ENCODE assay signal across 9 cellular contexts in the genomic region with DNA sequence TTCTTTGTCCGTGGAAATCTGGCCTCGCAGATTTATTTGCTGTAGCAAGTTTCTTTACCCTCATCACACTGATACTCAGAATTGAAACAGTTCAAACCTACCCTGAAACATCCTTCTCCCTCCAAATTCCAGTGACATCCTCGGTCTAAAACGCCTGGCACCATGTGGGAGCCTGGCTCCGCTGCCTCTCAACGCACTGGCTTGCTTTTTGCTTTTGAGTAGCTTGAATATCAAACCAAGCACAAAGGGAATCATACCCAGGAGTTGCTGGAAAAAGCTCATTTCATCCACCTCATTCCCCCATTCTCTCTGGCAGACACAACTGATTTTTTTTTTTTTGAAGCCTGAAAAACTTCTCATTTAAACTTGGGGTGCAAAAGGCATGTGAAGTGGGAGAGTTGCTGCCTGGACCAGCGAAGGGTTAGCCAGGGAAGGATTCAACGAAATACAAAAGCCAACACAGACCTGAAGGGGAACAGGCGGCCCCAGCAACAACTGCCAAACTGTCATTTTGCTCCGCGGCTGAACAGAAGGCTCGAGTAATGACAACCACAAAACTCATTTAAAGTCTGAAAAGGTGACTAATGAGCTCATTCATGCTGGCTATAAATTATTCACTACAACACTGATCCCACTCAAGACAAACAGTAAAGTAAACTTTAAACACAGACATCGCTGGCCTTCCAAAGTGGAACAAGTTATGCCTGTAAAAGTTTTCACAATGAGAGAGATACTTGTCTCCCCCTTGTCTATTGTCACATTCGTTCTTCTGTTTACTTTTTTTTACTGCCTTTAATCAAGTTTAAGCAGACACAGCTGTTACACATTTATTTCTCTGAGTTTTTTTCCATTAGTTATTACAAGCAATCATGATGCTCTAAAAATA. TPM values are rescaled to one million over a fixed set of nuclear protein-coding genes. Genes with fewer than 3 reads are reported as not detected.
A peak's percentile ranks its signal among the peaks of the same experiment; 100 is the strongest.
DNase-seq lines count a peak whose midpoint lies in the region; ATAC-seq, FAIRE-seq and TF ChIP-seq lines count a peak whose summit lies in the region.
"Had no signal": no experiment of that assay in that cellular context is flagged by ENCODE, and none has a peak within 500 bp of the region (broad histone marks: within the 10 kb centered on the region; RNA-seq: fewer than 3 reads in every experiment).

No MANE protein-coding gene starts in this region.

- 32 to 36% (median 34%) methylated on average over 14 of the region's 14 CpGs for WGBS in small intestine, 3 donors

- peak; percentile 48 for FAIRE-seq in GM18507 (lab: Jason Lieb, UNC)
- no peak for FAIRE-seq in small intestine (lab: Jason Lieb, UNC)

- H3K4me1 ChIP-seq in small intestine (ENCODE audit: control insufficient read depth in 2 of 2, insufficient read depth in 1 of 2, low read depth in 1 of 2, low read length in 1 of 2): peaks cover 3 to 12% of the 10 kb centered on the region in 2 donors

- DNase-seq in GM18507 (ENCODE audit: extremely low spot score, insufficient read length, low read depth) (no peak), NCI-H526 treated with DMSO at 0.1 percent for 48 hours (lab: John Stamatoyannopoulos, UW) (peak; percentile 84), hippocampal formation (lab: John Stamatoyannopoulos, UW) (peak; percentile 19 to 24), small intestine (no peak), HuH-7.5 (ENCODE audit: low spot score) (no peak), GM10266 (ENCODE audit: extremely low spot score) (no peak)
- DNase-seq in activated naive CD4-positive, alpha-beta T cell treated with Interleukin-2 at 50 U/mL for 16 hours: peak; percentile 70

- no peaks in the 10 kb centered on the region for H3K27me3 ChIP-seq in small intestine (ENCODE audit: control insufficient read depth in 2 of 2, insufficient read depth in 2 of 2, low read length in 2 of 2)

- no peak overlapping the region for H3K4me3 ChIP-seq in small intestine (ENCODE audit: low read depth in 1 of 2, low read length in 2 of 2)

- ATAC-seq in GM19463 (IDR thresholded peaks at IDR 0.05; ENCODE audit: unreplicated experiment): no peak
- ATAC-seq: Panc1 had no signal

- H3K9me3 ChIP-seq in small intestine (ENCODE audit: control insufficient read depth, low read depth): no peaks in the 10 kb centered on the region

- H3K36me3 ChIP-seq in small intestine (ENCODE audit: control insufficient read depth in 2 of 2, insufficient read depth in 2 of 2, low read length in 2 of 2): no peaks in the 10 kb centered on the region

- TF ChIP-seq CTCF in GM10266 (IDR thresholded peaks at IDR 0.05; ENCODE audit: control insufficient read depth, insufficient read depth, low read depth, missing control alignments): no peak

- H3K27ac ChIP-seq in small intestine (ENCODE audit: low read depth in 1 of 2, low read length in 1 of 2): peak overlapping the region; percentile 8 to 88

RNA-seq across cellular contexts. Expression of a gene that starts 12.4 kb away (rescaled TPM):
- polyA plus RNA-seq in small intestine: 10 to 100 TPM; 22.0 to 47.3 (median 47.2) TPM

Comparison
In these comparisons a context has a peak if more than half of its experiments do, and no peak if none do; other contexts are left out.
1. DNase-seq: peak in NCI-H526 treated with DMSO at 0.1 percent for 48 hours (single experiment), activated naive CD4-positive, alpha-beta T cell treated with Interleukin-2 at 50 U/mL for 16 hours (single experiment) and hippocampal formation (2 of 2); none in GM18507 (single experiment), small intestine (single experiment), HuH-7.5 (single experiment) and GM10266 (single experiment).